33 cellular contexts compared by ENCODE assay signal in genomic region chr2:148555622-148556294, GRCh38.
"Had no signal": no experiment of that assay in that cellular context is flagged by ENCODE, and none has a peak within 500 bp of the region (broad histone marks: within the 10 kb centered on the region; RNA-seq: fewer than 3 reads in every experiment).

No MANE protein-coding gene starts in this region.

- H3K27ac Mint-ChIP-seq: activated B cell treated with CpG ODN at 0.5 μM for 24 hours; activated CD8-positive, alpha-beta T cell treated with anti-CD3 and anti-CD28 coated beads for 36 hours; activated naive CD4-positive, alpha-beta T cell treated with anti-CD3 and anti-CD28 coated beads, Interleukin-2, amount 10 ng/mL, durations not matched to agents 7 days and 5 days; activated naive CD4-positive, alpha-beta T cell treated with anti-CD3 and anti-CD28 coated beads, Interleukin-2, amount 50 U/mL, for 72 hours; activated naive CD8-positive, alpha-beta T cell treated with anti-CD3 and anti-CD28 coated beads, Interleukin-2, amount 10 ng/mL, durations not matched to agents 7 days and 5 days; brain; dendritic cell treated with granulocyte-macrophage colony-stimulating factor and Interleukin-4, amounts not matched to agents 40 ng/mL and 50 ng/mL, for 4 days; effector memory CD8-positive, alpha-beta T cell; T-helper 17 cell; T-helper 2 cell treated with Interferon-gamma antibody and Interleukin-4, amounts not matched to agents 5 μg/mL and 100 μg/mL, for 36 hours had no signal

- H3K4me3 Mint-ChIP-seq: activated B cell treated with CpG ODN at 0.5 μM for 24 hours; activated CD8-positive, alpha-beta T cell treated with anti-CD3 and anti-CD28 coated beads for 36 hours; activated naive CD4-positive, alpha-beta T cell treated with anti-CD3 and anti-CD28 coated beads, Interleukin-2, amount 10 ng/mL, durations not matched to agents 7 days and 5 days; activated naive CD8-positive, alpha-beta T cell treated with anti-CD3 and anti-CD28 coated beads, Interleukin-2, amount 10 ng/mL, durations not matched to agents 7 days and 5 days; activated T-cell treated with anti-CD3 and anti-CD28 coated beads, Interleukin-2, amount 50 U/mL, for 4 hours; brain; central memory CD8-positive, alpha-beta T cell; dendritic cell treated with granulocyte-macrophage colony-stimulating factor and Interleukin-4, amounts not matched to agents 40 ng/mL and 50 ng/mL, for 4 days; effector memory CD8-positive, alpha-beta T cell; T-helper 17 cell; T-helper 2 cell treated with Interferon-gamma antibody and Interleukin-4, amounts not matched to agents 5 μg/mL and 100 μg/mL, for 36 hours had no signal

- H3K9me3 ChIP-seq: ascending aorta, gastrocnemius medialis had no signal

- H3K27me3 ChIP-seq: ascending aorta, breast epithelium, cardiac muscle cell, esophagus muscularis mucosa, foreskin keratinocyte, gastrocnemius medialis, hepatocyte had no signal

- DNase-seq: activated B cell treated with CpG ODN at 0.5 μM for 24 hours; activated CD4-positive, alpha-beta T cell treated with anti-CD3 and anti-CD28 coated beads for 48 hours; activated CD4-positive, alpha-beta T cell treated with anti-CD3 and anti-CD28 coated beads, Interleukin-2, amount 50 U/mL, for 1 hour; activated CD4-positive, alpha-beta T cell treated with anti-CD3 and anti-CD28 coated beads, Interleukin-2, amount 50 U/mL, for 48 hours; activated CD8-positive, alpha-beta memory T cell treated with anti-CD3 and anti-CD28 coated beads for 24 hours; activated CD8-positive, alpha-beta T cell treated with anti-CD3 and anti-CD28 coated beads for 36 hours; activated gamma-delta T cell; activated naive CD4-positive, alpha-beta T cell; activated naive CD4-positive, alpha-beta T cell treated with anti-CD3 and anti-CD28 coated beads, Interleukin-2, amount 10 ng/mL, durations not matched to agents 7 days and 5 days; activated naive CD8-positive, alpha-beta T cell treated with anti-CD3 and anti-CD28 coated beads, Interleukin-2, amount 10 ng/mL, durations not matched to agents 7 days and 5 days; activated T-cell treated with anti-CD3 and anti-CD28 coated beads, Interleukin-2, amount 50 U/mL, for 4 hours; effector CD4-positive, alpha-beta T cell; effector memory CD8-positive, alpha-beta T cell; erythroblast; foreskin keratinocyte; gastrocnemius medialis; glutamatergic neuron; heart left ventricle; T-helper 17 cell; T1000; WERI-Rb-1 had no signal

- ATAC-seq: activated CD4-positive, CD25-positive, alpha-beta regulatory T cell treated with anti-CD3 and anti-CD28 coated beads, Interleukin-2, amount 50 U/mL, for 24 hours; activated CD8-positive, alpha-beta T cell treated with anti-CD3 and anti-CD28 coated beads for 36 hours; activated naive CD4-positive, alpha-beta T cell treated with anti-CD3 and anti-CD28 coated beads, Interleukin-2, amount 50 U/mL, for 72 hours; activated T-cell treated with anti-CD3 and anti-CD28 coated beads, Interleukin-2, amount 50 U/mL, for 4 hours; effector memory CD8-positive, alpha-beta T cell; foreskin keratinocyte; gastrocnemius medialis; heart left ventricle; T-helper 17 cell had no signal

- H3K36me3 ChIP-seq: ascending aorta, breast epithelium, cardiac muscle cell, esophagus muscularis mucosa, gastrocnemius medialis, heart left ventricle, WERI-Rb-1 had no signal

- H2AFZ ChIP-seq: hepatocyte had no signal

- H3K4me1 ChIP-seq: ascending aorta, breast epithelium, esophagus muscularis mucosa, foreskin keratinocyte had no signal

- H3K4me3 ChIP-seq: ascending aorta, breast epithelium, cardiac muscle cell, coronary artery, esophagus muscularis mucosa, gastrocnemius medialis, heart left ventricle, hepatocyte had no signal

- H3K9me3 Mint-ChIP-seq: activated B cell treated with CpG ODN at 0.5 μM for 24 hours had no signal

- H3K79me2 ChIP-seq: hepatocyte had no signal

- H3K36me3 Mint-ChIP-seq: brain had no signal

- H3K27me3 Mint-ChIP-seq: activated B cell treated with CpG ODN at 0.5 μM for 24 hours; activated CD8-positive, alpha-beta T cell treated with anti-CD3 and anti-CD28 coated beads for 36 hours; activated naive CD8-positive, alpha-beta T cell treated with anti-CD3 and anti-CD28 coated beads, Interleukin-2, amount 10 ng/mL, durations not matched to agents 7 days and 5 days; brain; central memory CD8-positive, alpha-beta T cell; dendritic cell treated with granulocyte-macrophage colony-stimulating factor and Interleukin-4, amounts not matched to agents 40 ng/mL and 50 ng/mL, for 4 days had no signal

- H3K4me1 Mint-ChIP-seq: activated B cell treated with CpG ODN at 0.5 μM for 24 hours; brain; central memory CD8-positive, alpha-beta T cell had no signal

- H3K27ac ChIP-seq: ascending aorta, breast epithelium, cardiac muscle cell, coronary artery, esophagus muscularis mucosa, foreskin keratinocyte, gastrocnemius medialis, heart left ventricle, hepatocyte, WERI-Rb-1 had no signal

- H3K4me2 ChIP-seq: hepatocyte had no signal
